8 cellular contexts compared by ENCODE assay signal in the genomic region with DNA sequence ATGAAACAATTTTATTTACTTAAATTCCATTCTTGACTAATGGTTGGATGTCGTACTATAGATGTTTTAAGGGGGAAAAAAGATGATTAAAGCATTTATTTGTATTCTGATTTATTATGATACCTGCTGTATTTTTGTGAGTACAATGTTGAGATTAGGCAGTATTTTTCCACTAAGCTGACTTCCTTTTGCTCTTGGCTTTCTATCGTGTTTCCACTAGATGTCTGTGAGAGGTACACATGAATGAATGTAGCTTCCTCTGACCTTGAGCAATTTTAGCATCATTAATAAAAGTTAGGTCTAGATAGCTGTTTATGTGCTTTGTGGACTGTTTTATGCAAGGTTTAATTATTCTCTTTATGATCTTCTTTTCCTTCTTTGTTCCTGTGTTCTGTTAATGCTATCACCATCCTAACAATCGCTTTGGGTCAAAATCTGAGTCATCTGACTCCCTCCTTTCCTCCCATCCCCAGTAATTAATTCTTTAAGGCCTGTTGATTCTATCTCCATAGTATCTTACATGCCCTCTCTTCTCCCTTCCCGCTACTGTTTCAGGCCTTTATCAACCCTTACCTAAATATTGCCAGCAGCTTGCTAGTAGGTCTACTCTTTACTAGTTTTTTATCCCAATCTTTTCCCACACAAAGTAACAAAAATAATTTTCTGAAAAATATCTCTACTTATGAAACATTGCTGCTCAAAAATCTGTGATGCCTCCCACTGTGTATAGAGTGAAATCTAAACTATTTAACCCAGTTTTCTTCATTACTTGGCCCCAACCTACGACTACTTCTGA.
A peak's percentile ranks its signal among the peaks of the same experiment; 100 is the strongest.
DNase-seq lines count a peak whose midpoint lies in the region; ATAC-seq, FAIRE-seq and TF ChIP-seq lines count a peak whose summit lies in the region.

No MANE protein-coding gene starts in this region.

- H3K27me3 ChIP-seq in neural progenitor cell: no peaks in the 10 kb centered on the region

- H3K9me3 Mint-ChIP-seq in neural progenitor cell: no peaks in the 10 kb centered on the region

- no peaks in the 10 kb centered on the region for H3K36me3 ChIP-seq in neural progenitor cell

- H3K9ac ChIP-seq in neural progenitor cell: no peak overlapping the region

- peaks cover 37% of the 10 kb centered on the region for H3K4me1 Mint-ChIP-seq in neural progenitor cell

- FAIRE-seq in RCC 7860 (lab: Jason Lieb, UNC): no peak

- H3K4me3 ChIP-seq in neural progenitor cell: no peak overlapping the region

- H3K4me1 ChIP-seq in neural progenitor cell: peaks cover 21% of the 10 kb centered on the region

- no peaks in the 10 kb centered on the region for H3K9me3 ChIP-seq in neural progenitor cell (ENCODE audit: low read depth)

- H3K79me2 ChIP-seq in neural progenitor cell (ENCODE audit: low read depth): no peaks in the 10 kb centered on the region

- DNase-seq in EL (peak; percentile 75), RCC 7860 (ENCODE audit: low spot score) (peak; percentile 91), dermis microvascular lymphatic vessel endothelial cell (ENCODE audit: low read depth in 2 of 2) (peak; percentile 87 to 93), neural progenitor cell (ENCODE audit: low spot score) (no peak), AG08396 (ENCODE audit: low spot score) (no peak), NCI-H526 treated with DMSO at 0.1 percent for 48 hours (lab: John Stamatoyannopoulos, UW) (no peak)

- peaks cover 6% of the 10 kb centered on the region for H3K36me3 Mint-ChIP-seq in neural progenitor cell

- H3K4me3 Mint-ChIP-seq in neural progenitor cell: peak overlapping the region; percentile 25

- H2AFZ ChIP-seq in neural progenitor cell (replicated peaks): no peak overlapping the region

- TF ChIP-seq CTCF in neural progenitor cell (IDR thresholded peaks at IDR 0.05): no peak

- no peak overlapping the region for H3K27ac ChIP-seq in neural progenitor cell

- H3K27me3 Mint-ChIP-seq in neural progenitor cell (ENCODE audit: insufficient read depth, low read depth): peaks cover 2% of the 10 kb centered on the region

- peak overlapping the region; percentile 87 for H3K27ac Mint-ChIP-seq in neural progenitor cell

- no peak for ATAC-seq in GM18502 (IDR thresholded peaks at IDR 0.05; ENCODE audit: poor library complexity, unreplicated experiment)
- ATAC-seq in HG02840 (IDR thresholded peaks at IDR 0.05; ENCODE audit: low FRiP score, unreplicated experiment): no peak

- no peak overlapping the region for H3K4me2 ChIP-seq in neural progenitor cell

- H3F3A ChIP-seq in neural progenitor cell (ENCODE audit: low read depth): peaks cover 5% of the 10 kb centered on the region

- no peaks in the 10 kb centered on the region for H4K20me1 ChIP-seq in neural progenitor cell (ENCODE audit: low read depth)

Comparison
In these comparisons a context has a peak if more than half of its experiments do, and no peak if none do; other contexts are left out.
1. DNase-seq: peak in EL (single experiment), RCC 7860 (single experiment) and dermis microvascular lymphatic vessel endothelial cell (2 of 2); none in neural progenitor cell (single experiment), AG08396 (single experiment) and NCI-H526 treated with DMSO at 0.1 percent for 48 hours (single experiment).